In the genomic region with DNA sequence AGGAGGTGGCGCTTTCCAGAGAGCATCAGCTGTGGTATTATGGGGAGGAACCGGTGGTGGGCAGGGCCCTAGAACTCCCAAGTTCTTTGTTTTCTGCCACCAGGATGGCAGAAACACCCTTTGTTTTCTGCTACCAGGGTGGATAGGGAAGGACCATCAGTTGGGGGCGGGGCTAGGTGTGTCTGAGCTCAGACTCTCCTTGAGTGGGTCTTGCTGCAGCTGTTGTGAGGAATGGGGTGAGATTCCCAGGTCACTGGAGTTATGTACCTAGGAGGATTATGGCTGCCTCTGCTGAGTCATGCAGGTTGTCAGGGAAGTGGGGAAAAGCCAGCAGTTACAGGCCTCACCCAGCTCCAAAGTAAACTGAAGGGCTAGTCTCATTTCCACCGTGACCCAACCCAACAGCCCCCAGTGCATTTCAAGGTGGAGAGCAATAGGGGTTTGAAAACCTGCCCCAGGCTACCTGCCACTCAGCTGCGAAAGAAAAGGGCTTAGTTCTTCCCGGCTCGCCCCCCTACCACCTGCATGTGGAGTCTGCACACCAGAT, we compare ENCODE assay signal across 18 cellular contexts.
"Had no signal": no experiment of that assay in that cellular context is flagged by ENCODE, and none has a peak within 500 bp of the region (broad histone marks: within the 10 kb centered on the region; RNA-seq: fewer than 3 reads in every experiment).

No MANE protein-coding gene starts in this region.

- H3K4me3 ChIP-seq: dorsolateral prefrontal cortex, left lung, lung, sigmoid colon, uterus had no signal

- ATAC-seq: activated CD4-positive, CD25-positive, alpha-beta regulatory T cell treated with anti-CD3 and anti-CD28 coated beads, Interleukin-2, amount 50 U/mL, for 24 hours; activated CD8-positive, alpha-beta T cell treated with anti-CD3 and anti-CD28 coated beads, Interleukin-2, amount 10 ng/mL, durations not matched to agents 7 days and 5 days; activated naive CD4-positive, alpha-beta T cell treated with anti-CD3 and anti-CD28 coated beads, Interleukin-2, amount 50 U/mL, for 72 hours; effector memory CD8-positive, alpha-beta T cell; left lung; natural killer cell; stimulated activated naive B cell treated with anti-CD40 and anti-IgM and Interleukin-4, amounts not matched to agents 10 μg/mL and 1 μg/mL and 100 μg/mL, for 72 hours had no signal

- DNase-seq: activated CD4-positive, alpha-beta T cell treated with anti-CD3 and anti-CD28 coated beads, Interleukin-2, amount 50 U/mL, for 1 hour; activated CD8-positive, alpha-beta T cell treated with anti-CD3 and anti-CD28 coated beads, Interleukin-2, amount 10 ng/mL, durations not matched to agents 7 days and 5 days; activated gamma-delta T cell; dorsolateral prefrontal cortex; effector memory CD8-positive, alpha-beta T cell; foreskin fibroblast; left lung; natural killer cell; retina; sigmoid colon; stimulated activated CD4-positive, alpha-beta T cell treated with anti-CD3 and anti-CD28 coated beads, Interleukin-2, amount 100 ng/mL, for 48 hours; stimulated activated CD8-positive, alpha-beta memory T cell treated with anti-CD3 and anti-CD28 coated beads, Interleukin-4, amount 100 ng/mL, for 48 hours; stimulated activated naive B cell treated with anti-CD40 and anti-IgM and Interleukin-4, amounts not matched to agents 10 μg/mL and 1 μg/mL and 100 μg/mL, for 72 hours; trophoblast cell; uterus had no signal

- H3K9me3 ChIP-seq: left lung, uterus had no signal

- H3K4me1 ChIP-seq: left lung, sigmoid colon, uterus had no signal

- H3K36me3 ChIP-seq: left lung, sigmoid colon, uterus had no signal
